ENCODE assay signal across 1 cellular context in the genomic region with DNA sequence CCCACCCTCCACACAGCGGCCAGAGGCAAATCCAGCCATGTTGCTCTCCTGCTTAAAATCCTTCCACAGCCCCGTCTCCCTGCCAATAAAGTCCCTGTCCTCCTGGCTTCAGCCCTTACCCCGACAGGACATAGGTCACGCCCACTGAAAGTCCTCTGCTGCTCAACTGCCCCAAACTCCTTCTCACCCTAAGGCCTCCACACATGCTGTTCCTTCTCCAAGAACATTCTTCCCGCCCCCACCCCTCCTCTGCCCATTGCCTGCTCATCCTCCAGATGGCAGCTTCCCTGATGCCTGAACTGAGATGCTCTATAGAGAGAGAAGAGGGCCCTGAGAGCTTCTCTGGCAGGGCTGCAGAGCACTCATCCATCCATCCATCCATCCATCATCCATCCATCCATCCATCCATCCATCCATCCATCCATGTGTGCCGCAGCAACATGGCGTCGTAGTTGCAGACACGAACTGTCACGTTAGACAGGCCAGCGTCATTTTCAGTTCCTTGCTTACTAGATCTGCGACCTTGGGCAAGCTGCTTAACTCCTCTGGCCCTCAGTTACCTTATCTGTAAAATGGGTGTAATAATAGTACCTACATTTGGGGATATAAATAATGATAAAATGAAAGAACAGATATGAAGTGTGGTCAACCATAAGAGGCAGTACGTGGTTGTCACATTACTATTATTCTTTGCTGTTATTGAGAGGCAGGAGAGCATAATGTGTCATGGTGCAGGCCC.
A peak's percentile ranks its signal among the peaks of the same experiment; 100 is the strongest.
TF ChIP-seq lines count a peak whose summit lies in the region.

No MANE protein-coding gene starts in this region.

TF ChIP-seq in K562, 482 proteins besides CTCF, POLR2A, EP300 and RAD21:
- TF ChIP-seq, protein P1, sequence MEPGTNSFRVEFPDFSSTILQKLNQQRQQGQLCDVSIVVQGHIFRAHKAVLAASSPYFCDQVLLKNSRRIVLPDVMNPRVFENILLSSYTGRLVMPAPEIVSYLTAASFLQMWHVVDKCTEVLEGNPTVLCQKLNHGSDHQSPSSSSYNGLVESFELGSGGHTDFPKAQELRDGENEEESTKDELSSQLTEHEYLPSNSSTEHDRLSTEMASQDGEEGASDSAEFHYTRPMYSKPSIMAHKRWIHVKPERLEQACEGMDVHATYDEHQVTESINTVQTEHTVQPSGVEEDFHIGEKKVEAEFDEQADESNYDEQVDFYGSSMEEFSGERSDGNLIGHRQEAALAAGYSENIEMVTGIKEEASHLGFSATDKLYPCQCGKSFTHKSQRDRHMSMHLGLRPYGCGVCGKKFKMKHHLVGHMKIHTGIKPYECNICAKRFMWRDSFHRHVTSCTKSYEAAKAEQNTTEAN (CRISPR knock-in tag; IDR thresholded peaks at IDR 0.05): no peak
- TF ChIP-seq RBM25 (IDR thresholded peaks at IDR 0.05; ENCODE audit: low read depth, low read length, severe bottlenecking) (peak; percentile 25), KDM1A (IDR thresholded peaks at IDR 0.05) (0 out of 4 replicates have a peak, but pooled peaks of 1 of the 2 experiments have one; percentile 16), TGIF2 (CRISPR knock-in tag; IDR thresholded peaks at IDR 0.05) (no peak), ZNF77 (CRISPR knock-in tag; IDR thresholded peaks at IDR 0.05) (no peak), BCOR (IDR thresholded peaks at IDR 0.05) (peak; percentile 57; the same call in 1 of the 2 replicates), SMARCA4 (IDR thresholded peaks at IDR 0.05) (no peak), SMARCC2 (IDR thresholded peaks at IDR 0.05; ENCODE audit: low read depth) (no peak), ZNF717 (CRISPR knock-in tag; IDR thresholded peaks at IDR 0.05) (no peak), DDX20 (tag; IDR thresholded peaks at IDR 0.05; ENCODE audit: low read depth) (no peak)
- TF ChIP-seq, protein P2, sequence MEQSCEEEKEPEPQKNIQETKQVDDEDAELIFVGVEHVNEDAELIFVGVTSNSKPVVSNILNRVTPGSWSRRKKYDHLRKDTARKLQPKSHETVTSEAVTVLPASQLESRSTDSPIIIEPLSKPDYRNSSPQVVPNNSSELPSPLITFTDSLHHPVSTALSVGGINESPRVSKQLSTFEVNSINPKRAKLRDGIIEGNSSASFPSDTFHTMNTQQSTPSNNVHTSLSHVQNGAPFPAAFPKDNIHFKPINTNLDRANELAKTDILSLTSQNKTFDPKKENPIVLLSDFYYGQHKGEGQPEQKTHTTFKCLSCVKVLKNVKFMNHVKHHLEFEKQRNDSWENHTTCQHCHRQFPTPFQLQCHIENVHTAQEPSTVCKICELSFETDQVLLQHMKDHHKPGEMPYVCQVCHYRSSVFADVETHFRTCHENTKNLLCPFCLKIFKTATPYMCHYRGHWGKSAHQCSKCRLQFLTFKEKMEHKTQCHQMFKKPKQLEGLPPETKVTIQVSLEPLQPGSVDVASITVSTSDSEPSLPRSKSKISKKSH (CRISPR knock-in tag; IDR thresholded peaks at IDR 0.05): no peak
TF ChIP-seq in K562: peak in this region for 3.
